8 cellular contexts compared by ENCODE assay signal in the genomic region with DNA sequence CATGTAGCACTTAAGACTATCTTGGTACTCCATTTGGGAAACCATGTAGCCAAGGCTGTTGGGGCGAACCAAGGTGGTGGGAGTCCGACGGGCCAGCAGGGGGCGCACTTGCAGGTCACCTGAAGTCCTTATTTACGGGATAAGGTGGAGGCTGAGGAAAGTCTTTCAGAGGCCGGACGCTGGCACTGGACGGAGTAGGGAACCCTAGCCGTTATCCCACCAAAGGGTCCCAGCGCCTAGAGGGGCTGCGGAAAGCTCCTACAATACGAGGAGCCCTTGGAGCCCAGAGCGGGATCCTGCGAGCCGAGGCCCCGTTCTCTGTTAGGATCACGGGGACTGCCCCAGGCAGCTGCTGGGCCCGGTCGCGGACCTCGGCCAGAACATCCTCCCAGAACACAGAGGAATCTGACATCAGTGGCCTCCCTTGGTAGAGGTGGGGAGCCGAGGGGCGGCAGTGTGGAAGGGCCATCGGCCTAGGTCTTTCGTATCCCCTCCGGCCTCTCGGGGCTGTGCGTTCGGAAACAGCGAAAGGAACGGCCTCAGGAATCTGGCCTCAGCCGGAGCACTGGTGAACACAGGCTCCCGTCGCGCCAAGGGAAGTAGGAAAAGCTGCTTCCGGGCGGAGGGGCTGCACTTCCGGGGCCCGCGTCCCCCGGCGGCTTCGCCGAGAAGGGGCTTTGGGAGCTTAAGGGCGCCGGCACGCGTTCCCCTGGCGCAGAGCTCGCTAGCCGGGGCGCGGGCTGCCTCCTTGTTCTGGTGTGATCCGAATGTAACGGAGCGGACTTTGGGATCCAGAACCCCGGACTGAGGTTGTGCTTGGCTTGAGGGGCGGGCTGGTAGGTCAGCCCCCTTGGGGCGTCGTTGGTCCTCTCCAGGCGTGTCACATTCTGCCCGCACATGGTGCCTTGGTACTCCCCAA. TPM values are rescaled to one million over a fixed set of nuclear protein-coding genes. Genes with fewer than 3 reads are reported as not detected.
DNase-seq lines count a peak whose midpoint lies in the region; ATAC-seq and TF ChIP-seq lines count a peak whose summit lies in the region.

No MANE protein-coding gene starts in this region.

- in situ Hi-C loops in Panc1 (cut with HindIII; ENCODE audit: low pct_unique_long_range_greater_than_20kb, low sequenced_read_pairs) = no loop called here

- no TSS peak for BruUV-seq in Panc1 (replicated peaks; lab: Mats Ljungman, UMichigan)

- peak in 10 of 14 donors; percentile 15 to 79 (median 49) for DNase-seq in C1 segment of cervical spinal cord (lab: John Stamatoyannopoulos, UW)
- DNase-seq in HFF-Myc (ENCODE audit: extremely low read depth, low read depth) = no peak
- DNase-seq in Panc1 (ENCODE audit: low read depth, low spot score) = peak; percentile 63
- DNase-seq in activated T-cell treated with anti-CD3 and anti-CD28 coated beads, Interleukin-2, amount 50 U/mL, for 72 hours = peak; percentile 80 to 84
- DNase-seq in fibroblast of pulmonary artery (ENCODE audit: low read depth) = peak; percentile 81
- peak; percentile 62 for DNase-seq in omental fat pad (ENCODE audit: low spot score)
- peak; percentile 33 for DNase-seq in stromal cell of bone marrow (ENCODE audit: low read depth)
- DNase-seq in dedifferentiated amniotic fluid mesenchymal stem cell (ENCODE audit: extremely low spot score) = no peak

- ATAC-seq in Panc1 (peak; percentile 85), omental fat pad (ENCODE audit: low FRiP score) (peak; percentile 44)
- ATAC-seq in activated T-cell treated with anti-CD3 and anti-CD28 coated beads, Interleukin-2, amount 50 U/mL, for 72 hours (replicated peaks in 1 of 2) = peak; percentile 71

- H3K9me3 Mint-ChIP-seq in activated T-cell treated with anti-CD3 and anti-CD28 coated beads, Interleukin-2, amount 50 U/mL, for 72 hours = no peaks in the 10 kb centered on the region

- H3K27me3 ChIP-seq in Panc1 (ENCODE audit: control insufficient read depth, insufficient read depth, low read length) = no peaks in the 10 kb centered on the region

- TF ChIP-seq CTCF in HFF-Myc (IDR thresholded peaks at IDR 0.05; ENCODE audit: low read depth, low read length, missing control alignments) (peak; percentile 80), Panc1 (IDR thresholded peaks at IDR 0.05) (peak; percentile 97), fibroblast of pulmonary artery (IDR thresholded peaks at IDR 0.05; ENCODE audit: low read length, missing control alignments) (peak; percentile 75), omental fat pad (IDR thresholded peaks at IDR 0.05) (peak in 2 of 3 donors; percentile 12 to 84)

- H3K27ac Mint-ChIP-seq in activated T-cell treated with anti-CD3 and anti-CD28 coated beads, Interleukin-2, amount 50 U/mL, for 72 hours = no peak overlapping the region

- peak overlapping the region; percentile 80 for H3K27ac ChIP-seq in Panc1 (ENCODE audit: low read length)

- H3K4me1 ChIP-seq in Panc1 (ENCODE audit: control insufficient read depth, insufficient read depth, low read length) = peaks cover 3% of the 10 kb centered on the region; the same call in 1 of the 2 replicates

- CTCF ChIA-PET in Panc1 (lab: Charles Lee) = interaction anchor here (0.6 to 1.5 kb wide), 3 partner anchors 14 to 1502 kb away, joined by 5 to 24 read pairs (median 6); no protein-coding TSS in a partner anchor

- peaks cover 16% of the 10 kb centered on the region for H3K27me3 Mint-ChIP-seq in activated T-cell treated with anti-CD3 and anti-CD28 coated beads, Interleukin-2, amount 50 U/mL, for 72 hours (ENCODE audit: low read depth)

- H3K4me3 ChIP-seq in HFF-Myc (replicated peaks; ENCODE audit: low read depth, low read length) = peak overlapping the region; percentile 27
- peak overlapping the region; percentile 63 to 76 for H3K4me3 ChIP-seq in Panc1 (ENCODE audit: low read depth in 2 of 2, low read length in 2 of 2)
- H3K4me3 ChIP-seq in fibroblast of pulmonary artery (replicated peaks; ENCODE audit: low read depth, low read length) = peak overlapping the region; percentile 58

- peaks cover 13% of the 10 kb centered on the region for H3K4me1 Mint-ChIP-seq in activated T-cell treated with anti-CD3 and anti-CD28 coated beads, Interleukin-2, amount 50 U/mL, for 72 hours (ENCODE audit: low read depth)

- no peaks in the 10 kb centered on the region for H3K9me3 ChIP-seq in Panc1 (ENCODE audit: control insufficient read depth, insufficient read depth, low read depth, low read length)

- H3K36me3 Mint-ChIP-seq in activated T-cell treated with anti-CD3 and anti-CD28 coated beads, Interleukin-2, amount 50 U/mL, for 72 hours (ENCODE audit: insufficient read depth in 2 of 2) = no peaks in the 10 kb centered on the region

- intact Hi-C loops in Panc1 (cut with micrococcal nuclease; ENCODE audit: unreplicated experiment) = loop anchor here (1.0 to 10.0 kb wide), 3 partner anchors 252 to 269 kb away; no protein-coding TSS in a partner anchor

- POLR2A ChIA-PET in Panc1 (lab: Charles Lee) = interaction anchor here (0.6 kb wide), 1 partner anchor 1099 kb away, joined by 5 read pairs; no protein-coding TSS in a partner anchor

- peak overlapping the region; percentile 55 to 84 for H3K4me3 Mint-ChIP-seq in activated T-cell treated with anti-CD3 and anti-CD28 coated beads, Interleukin-2, amount 50 U/mL, for 72 hours

- no peaks in the 10 kb centered on the region for H3K36me3 ChIP-seq in Panc1 (ENCODE audit: control insufficient read depth, insufficient read depth, low read length)

RNA-seq across cellular contexts. Expression of gene RPTN, which starts 29.9 kb away (rescaled TPM):
- total RNA-seq in Panc1 (2021; ENCODE audit: unreplicated experiment) (not detected), omental fat pad (not detected)
- not detected for polyA plus RNA-seq in Panc1 (2012; ENCODE audit: insufficient read length)
- not detected for total RNA-seq in activated T-cell treated with anti-CD3 and anti-CD28 coated beads, Interleukin-2, amount 50 U/mL, for 72 hours

RNA-seq across cellular contexts. Expression of gene HRNR, which starts 35.1 kb away (rescaled TPM):
- total RNA-seq in Panc1 (2021; ENCODE audit: unreplicated experiment) = not detected
- 0.12 TPM for polyA plus RNA-seq in Panc1 (2012; ENCODE audit: insufficient read length)
- total RNA-seq in activated T-cell treated with anti-CD3 and anti-CD28 coated beads, Interleukin-2, amount 50 U/mL, for 72 hours = not detected
- total RNA-seq in omental fat pad = not detected

Comparison
In these comparisons a context has a peak if more than half of its experiments do, and no peak if none do; other contexts are left out.
1. DNase-seq: peak in C1 segment of cervical spinal cord (10 of 14), Panc1 (single experiment), activated T-cell treated with anti-CD3 and anti-CD28 coated beads, Interleukin-2, amount 50 U/mL, for 72 hours (2 of 2), fibroblast of pulmonary artery (single experiment), omental fat pad (single experiment) and stromal cell of bone marrow (single experiment); none in HFF-Myc (single experiment) and dedifferentiated amniotic fluid mesenchymal stem cell (single experiment).
2. Peak in every context shown above with its lines, with median percentiles within 50 percentile points of each other: H3K4me3 ChIP-seq, CTCF ChIP-seq and ATAC-seq.